In genomic region chr6:109336221-109336955, GRCh38 we compare ENCODE assay signal across 12 cellular contexts. TPM values are rescaled to one million over a fixed set of nuclear protein-coding genes. Genes with fewer than 3 reads are reported as not detected.
DNase-seq lines count a peak whose midpoint lies in the region; ATAC-seq and TF ChIP-seq lines count a peak whose summit lies in the region.
"Had no signal": no experiment of that assay in that cellular context is flagged by ENCODE, and none has a peak within 500 bp of the region (broad histone marks: within the 10 kb centered on the region; RNA-seq: fewer than 3 reads in every experiment).

No MANE protein-coding gene starts in this region.

- ATAC-seq in left colon (peak; percentile 82), HG03378 (IDR thresholded peaks at IDR 0.05; ENCODE audit: unreplicated experiment) (no peak)
- ATAC-seq: activated T-cell treated with anti-CD3 and anti-CD28 coated beads, Interleukin-2, amount 50 U/mL, for 72 hours; CD8-positive, alpha-beta T cell had no signal

- no peak overlapping the region for H3K4me3 Mint-ChIP-seq in CD14-positive monocyte
- no peak overlapping the region for H3K4me3 Mint-ChIP-seq in osteocyte (ENCODE audit: unreplicated experiment)
- H3K4me3 Mint-ChIP-seq: activated T-cell treated with anti-CD3 and anti-CD28 coated beads, Interleukin-2, amount 50 U/mL, for 72 hours; CD8-positive, alpha-beta T cell had no signal

- intact Hi-C loops in left colon (cut with DNase I, micrococcal nuclease) (no loop called here), CD14-positive monocyte (cut with micrococcal nuclease) (no loop called here)

- in situ Hi-C loops in brain microvascular endothelial cell (cut with HindIII; ENCODE audit: low pct_ligation_motif_present, low sequenced_read_pairs): no loop called here

- H3K4me1 Mint-ChIP-seq in CD14-positive monocyte (peaks cover 17% of the 10 kb centered on the region), osteocyte (ENCODE audit: unreplicated experiment) (peaks cover 2% of the 10 kb centered on the region)

- H3K36me3 Mint-ChIP-seq in CD14-positive monocyte (peaks cover 13 to 18% of the 10 kb centered on the region in 2 donors), osteocyte (ENCODE audit: unreplicated experiment) (no peaks in the 10 kb centered on the region)
- H3K36me3 Mint-ChIP-seq: CD8-positive, alpha-beta T cell had no signal

- H3K27me3 ChIP-seq in brain microvascular endothelial cell (replicated peaks): no peaks in the 10 kb centered on the region

- peak; percentile 43 for DNase-seq in AG10803 (ENCODE audit: low read depth)
- DNase-seq in HT1080 (ENCODE audit: low read depth): peak; percentile 69
- peak; percentile 16 for DNase-seq in brain microvascular endothelial cell
- peak; percentile 72 to 85 for DNase-seq in left colon
- no peak for DNase-seq in CD14-positive monocyte (ENCODE audit: low spot score)
- no peak for DNase-seq in activated CD8-positive, alpha-beta memory T cell treated with anti-CD3 and anti-CD28 coated beads, Interleukin-2, amount 50 U/mL, for 4 hours
- no peak for DNase-seq in osteocyte (ENCODE audit: extremely low spot score, unreplicated experiment)
- DNase-seq: activated T-cell treated with anti-CD3 and anti-CD28 coated beads, Interleukin-2, amount 50 U/mL, for 72 hours; CD8-positive, alpha-beta T cell; kidney glomerular epithelial cell; NCI-H1930 had no signal

- TF ChIP-seq CTCF in AG10803 (conservative IDR thresholded peaks at IDR 0.05; ENCODE audit: low read length) (no peak), brain microvascular endothelial cell (IDR thresholded peaks at IDR 0.05; ENCODE audit: low read depth, low read length, missing control alignments) (no peak), CD14-positive monocyte (IDR thresholded peaks at IDR 0.05) (no peak), osteocyte (IDR thresholded peaks at IDR 0.05) (no peak)

- H3K27ac Mint-ChIP-seq in CD14-positive monocyte: peak overlapping the region in 1 of 7 donors; percentile 19
- H3K27ac Mint-ChIP-seq in osteocyte (ENCODE audit: unreplicated experiment): no peak overlapping the region
- H3K27ac Mint-ChIP-seq: activated T-cell treated with anti-CD3 and anti-CD28 coated beads, Interleukin-2, amount 50 U/mL, for 72 hours; CD8-positive, alpha-beta T cell had no signal

- no peak overlapping the region for H3K27ac ChIP-seq in brain microvascular endothelial cell

- H3K27me3 Mint-ChIP-seq in CD14-positive monocyte (ENCODE audit: low read depth in 3 of 3) (peaks cover 2 to 5% (median 3%) of the 10 kb centered on the region in 3 donors), osteocyte (ENCODE audit: unreplicated experiment) (no peaks in the 10 kb centered on the region)

- no peaks in the 10 kb centered on the region for H3K36me3 ChIP-seq in brain microvascular endothelial cell (replicated peaks)

- H3K9me3 Mint-ChIP-seq in CD14-positive monocyte: peaks cover 0 to 2% (median 0%) of the 10 kb centered on the region in 7 donors
- no peaks in the 10 kb centered on the region for H3K9me3 Mint-ChIP-seq in osteocyte (ENCODE audit: unreplicated experiment)
- H3K9me3 Mint-ChIP-seq: activated T-cell treated with anti-CD3 and anti-CD28 coated beads, Interleukin-2, amount 50 U/mL, for 72 hours; CD8-positive, alpha-beta T cell had no signal

- H3K4me3 ChIP-seq in AG10803 (ENCODE audit: low read length) (no peak overlapping the region), brain microvascular endothelial cell (ENCODE audit: low read depth, low read length) (no peak overlapping the region)

RNA-seq across cellular contexts. Expression of gene CD164, which starts 45.9 kb away (rescaled TPM):
- total RNA-seq in HT1080 (2014; rRNA removed; shearing (Covaris generic)): 99.0 and 125 TPM in 2 replicates
- polyA plus RNA-seq in HT1080 (2015; cell fraction: cytosol; rRNA removed): 220 and 266 TPM in 2 replicates
- polyA plus RNA-seq in HT1080 (2015; cell fraction: nucleus; rRNA removed): 219 and 249 TPM in 2 replicates
- total RNA-seq in left colon (100 to 1,000 TPM; 591 to 774 TPM), osteocyte (286 and 297 TPM in 2 replicates)
- 100 to 1,000 TPM; 272 to 392 TPM for polyA plus RNA-seq in CD14-positive monocyte

Comparison
In these comparisons a context has a peak if more than half of its experiments do, and no peak if none do; other contexts are left out.
1. DNase-seq: peak in AG10803 (single experiment), HT1080 (single experiment), brain microvascular endothelial cell (single experiment) and left colon (2 of 2); none in CD14-positive monocyte (single experiment), activated CD8-positive, alpha-beta memory T cell treated with anti-CD3 and anti-CD28 coated beads, Interleukin-2, amount 50 U/mL, for 4 hours (single experiment) and osteocyte (single experiment).